ENCODE assay signal across 9 cellular contexts in genomic region chr3:62131050-62131449, GRCh38.
"Had no signal": no experiment of that assay in that cellular context is flagged by ENCODE, and none has a peak within 500 bp of the region (broad histone marks: within the 10 kb centered on the region; RNA-seq: fewer than 3 reads in every experiment).

No MANE protein-coding gene starts in this region.

- H3K4me3 Mint-ChIP-seq: H9, HFFc6, IgD-negative memory B cell had no signal

- H2AFZ ChIP-seq: GM23248 had no signal

- H3K9ac ChIP-seq: GM23248 had no signal

- H3K27ac Mint-ChIP-seq: HFFc6, IgD-negative memory B cell had no signal

- FAIRE-seq: H1, H54, HepG2 had no signal

- DNase-seq: H9, HCEC 1CT, HFFc6 had no signal

- H3K27ac ChIP-seq: GM23248, HL-60 had no signal

- H3K4me1 Mint-ChIP-seq: IgD-negative memory B cell had no signal

- H3K9me3 Mint-ChIP-seq: H9, HFFc6 had no signal

- H3K4me3 ChIP-seq: GM23248 had no signal

- H3K36me3 Mint-ChIP-seq: IgD-negative memory B cell had no signal
